Comparison of ENCODE assay signal across 8 cellular contexts in genomic region chr6:25050356-25050755, GRCh38.
DNase-seq lines count a peak whose midpoint lies in the region; ATAC-seq and TF ChIP-seq lines count a peak whose summit lies in the region.

No MANE protein-coding gene starts in this region.

- peaks cover 3% of the 10 kb centered on the region for H3K36me3 Mint-ChIP-seq in activated CD8-positive, alpha-beta T cell treated with anti-CD3 and anti-CD28 coated beads for 36 hours (ENCODE audit: low read depth)

- H3K9ac ChIP-seq in BLaER1 treated with 17β-estradiol and CSF1 and Interleukin-3, amounts not matched to agents 10 nM and 100 nM, result peak overlapping the region in 9 of 11 experiments; percentile 28 to 61 (median 58); a peak in 15 of 22 replicates

- peaks cover 53 to 100% (median 58%) of the 10 kb centered on the region in 10 experiments for H3K4me1 ChIP-seq in BLaER1 treated with 17β-estradiol and CSF1 and Interleukin-3, amounts not matched to agents 10 nM and 100 nM

- no peaks in the 10 kb centered on the region for H3K27me3 Mint-ChIP-seq in activated CD8-positive, alpha-beta T cell treated with anti-CD3 and anti-CD28 coated beads for 36 hours

- POLR2A ChIA-PET in activated CD8-positive, alpha-beta T cell treated with anti-CD3 and anti-CD28 coated beads for 36 hours (lab: Charles Lee), result no interaction called here

- peak; percentile 94 for ATAC-seq in activated CD8-positive, alpha-beta T cell treated with anti-CD3 and anti-CD28 coated beads for 36 hours
- ATAC-seq in HG03097 (IDR thresholded peaks at IDR 0.05; ENCODE audit: low FRiP score, unreplicated experiment) (no peak), GM21825 (IDR thresholded peaks at IDR 0.05; ENCODE audit: unreplicated experiment) (no peak), GM19467 (IDR thresholded peaks at IDR 0.05; ENCODE audit: unreplicated experiment) (no peak)

- peak overlapping the region; percentile 92 for H3K27ac Mint-ChIP-seq in activated CD8-positive, alpha-beta T cell treated with anti-CD3 and anti-CD28 coated beads for 36 hours

- TF ChIP-seq CTCF in activated CD8-positive, alpha-beta T cell treated with anti-CD3 and anti-CD28 coated beads for 36 hours (IDR thresholded peaks at IDR 0.05), result no peak

- peak overlapping the region; percentile 27 to 84 (median 78) for H3K27ac ChIP-seq in BLaER1 treated with 17β-estradiol and CSF1 and Interleukin-3, amounts not matched to agents 10 nM and 100 nM

- H3K36me3 ChIP-seq in BLaER1 treated with 17β-estradiol and CSF1 and Interleukin-3, amounts not matched to agents 10 nM and 100 nM, result no peaks in the 10 kb centered on the region

- peak; percentile 87 for DNase-seq in M059J (ENCODE audit: low read depth)
- DNase-seq in activated CD8-positive, alpha-beta T cell treated with anti-CD3 and anti-CD28 coated beads for 36 hours, result peak; percentile 86
- DNase-seq in head of caudate nucleus, result peak in 35 of 42 donors; percentile 13 to 88 (median 56)
- DNase-seq in cerebellar nuclear complex (lab: John Stamatoyannopoulos, UW), result no peak

- H3K9me3 Mint-ChIP-seq in activated CD8-positive, alpha-beta T cell treated with anti-CD3 and anti-CD28 coated beads for 36 hours, result peaks cover 5% of the 10 kb centered on the region

- no peaks in the 10 kb centered on the region for H4K20me1 ChIP-seq in BLaER1 treated with 17β-estradiol and CSF1 and Interleukin-3, amounts not matched to agents 10 nM and 100 nM

- H3K4me3 ChIP-seq in BLaER1 treated with 17β-estradiol and CSF1 and Interleukin-3, amounts not matched to agents 10 nM and 100 nM, result no peak overlapping the region

- peak overlapping the region; percentile 63 for H3K4me3 Mint-ChIP-seq in activated CD8-positive, alpha-beta T cell treated with anti-CD3 and anti-CD28 coated beads for 36 hours

- CTCF ChIA-PET in activated CD8-positive, alpha-beta T cell treated with anti-CD3 and anti-CD28 coated beads for 36 hours (lab: Charles Lee), result interaction anchor here (1.0 to 3.0 kb wide), 4 partner anchors 11 to 23 kb away, joined by 5 to 12 read pairs (median 6); no protein-coding TSS in a partner anchor

- peaks cover 51% of the 10 kb centered on the region for H3K4me1 Mint-ChIP-seq in activated CD8-positive, alpha-beta T cell treated with anti-CD3 and anti-CD28 coated beads for 36 hours (ENCODE audit: low read depth)

- H3K4me2 ChIP-seq in BLaER1 treated with 17β-estradiol and CSF1 and Interleukin-3, amounts not matched to agents 10 nM and 100 nM, result peak overlapping the region; percentile 60 to 82 (median 73)

- H3K9me3 ChIP-seq in BLaER1 treated with 17β-estradiol and CSF1 and Interleukin-3, amounts not matched to agents 10 nM and 100 nM (replicated peaks in 1 of 11), result peaks cover 0 to 35% (median 21%) of the 10 kb centered on the region in 11 experiments; a peak in 17 of 22 replicates

- H3K27me3 ChIP-seq in BLaER1 treated with 17β-estradiol and CSF1 and Interleukin-3, amounts not matched to agents 10 nM and 100 nM, result no peaks in the 10 kb centered on the region

- intact Hi-C loops in activated CD8-positive, alpha-beta T cell treated with anti-CD3 and anti-CD28 coated beads for 36 hours (cut with micrococcal nuclease), result no loop called here
- intact Hi-C loops in head of caudate nucleus (cut with DNase I), result no loop called here

Comparison
In these comparisons a context has a peak if more than half of its experiments do, and no peak if none do; other contexts are left out.
1. DNase-seq: peak in M059J (single experiment), activated CD8-positive, alpha-beta T cell treated with anti-CD3 and anti-CD28 coated beads for 36 hours (single experiment) and head of caudate nucleus (35 of 42); none in cerebellar nuclear complex (0 of 2).